In genomic region chr16:53414381-53414780, GRCh38 we compare ENCODE assay signal across 24 cellular contexts.
"Had no signal": no experiment of that assay in that cellular context is flagged by ENCODE, and none has a peak within 500 bp of the region (broad histone marks: within the 10 kb centered on the region; RNA-seq: fewer than 3 reads in every experiment).

No MANE protein-coding gene starts in this region.

- ATAC-seq: activated CD4-positive, CD25-positive, alpha-beta regulatory T cell treated with anti-CD3 and anti-CD28 coated beads, Interleukin-2, amount 50 U/mL, for 24 hours; activated CD8-positive, alpha-beta T cell treated with anti-CD3 and anti-CD28 coated beads for 36 hours; body of pancreas; SK-N-SH treated with all-trans-retinoic acid at 6 μM for 48 hours had no signal

- H3K4me1 Mint-ChIP-seq: central memory CD8-positive, alpha-beta T cell had no signal

- H3K9me3 Mint-ChIP-seq: activated CD8-positive, alpha-beta T cell treated with anti-CD3 and anti-CD28 coated beads for 36 hours had no signal

- H3K27me3 Mint-ChIP-seq: activated CD8-positive, alpha-beta T cell treated with anti-CD3 and anti-CD28 coated beads for 36 hours; activated naive CD4-positive, alpha-beta T cell treated with anti-CD3 and anti-CD28 coated beads, Interleukin-2, amount 50 U/mL, for 24 hours; central memory CD8-positive, alpha-beta T cell had no signal

- DNase-seq: activated CD4-positive, alpha-beta T cell treated with anti-CD3 and anti-CD28 coated beads for 4 hours; activated CD8-positive, alpha-beta memory T cell treated with anti-CD3 and anti-CD28 coated beads, Interleukin-2, amount 50 U/mL, for 4 hours; activated CD8-positive, alpha-beta T cell treated with anti-CD3 and anti-CD28 coated beads for 36 hours; activated effector memory CD4-positive, alpha-beta T cell treated with Interleukin-2 at 50 U/mL for 16 hours; activated naive CD4-positive, alpha-beta T cell; activated T-cell treated with anti-CD3 and anti-CD28 coated beads, Interleukin-2, amount 50 U/mL, for 1 hour; body of pancreas; NCI-H146; NCI-H187 treated with DMSO at 0.1 percent for 48 hours; NCI-H2171 treated with DMSO at 0.1 percent for 48 hours; NCI-H226; NCI-H510A; NCI-H526 treated with DMSO at 0.1 percent for 48 hours; NCI-H82; SHP77; SW 1271 had no signal

- H3K27me3 ChIP-seq: ascending aorta, body of pancreas, SJSA1 had no signal

- H3K9me3 ChIP-seq: ascending aorta, body of pancreas, SJSA1 had no signal

- H3K4me1 ChIP-seq: ascending aorta, body of pancreas, SJSA1 had no signal

- H3K27ac Mint-ChIP-seq: activated CD8-positive, alpha-beta T cell treated with anti-CD3 and anti-CD28 coated beads for 36 hours; activated naive CD4-positive, alpha-beta T cell treated with anti-CD3 and anti-CD28 coated beads, Interleukin-2, amount 50 U/mL, for 24 hours; activated T-helper 1 cell treated with anti-CD3 and anti-CD28 coated beads, Interleukin-12 subunit alpha, Interleukin-12 subunit beta, Interleukin-2, Interleukin-4 antibody, amounts not matched to agents 30 ng/mL and 10 ng/mL and 1 ng/mL, durations not matched to agents 14 hours and 24 hours and 36 hours; T-helper 1 cell treated with Interleukin-12 subunit alpha and Interleukin-12 subunit beta and Interleukin-4 antibody, amounts not matched to agents 30 μg/mL and 1 μg/mL, for 36 hours had no signal

- H3K4me3 Mint-ChIP-seq: activated CD8-positive, alpha-beta T cell treated with anti-CD3 and anti-CD28 coated beads for 36 hours; activated naive CD4-positive, alpha-beta T cell treated with anti-CD3 and anti-CD28 coated beads, Interleukin-2, amount 50 U/mL, for 24 hours; activated T-helper 1 cell treated with anti-CD3 and anti-CD28 coated beads, Interleukin-12 subunit alpha, Interleukin-12 subunit beta, Interleukin-2, Interleukin-4 antibody, amounts not matched to agents 30 ng/mL and 10 ng/mL and 1 ng/mL, durations not matched to agents 14 hours and 24 hours and 36 hours; central memory CD8-positive, alpha-beta T cell; T-helper 1 cell treated with Interleukin-12 subunit alpha and Interleukin-12 subunit beta and Interleukin-4 antibody, amounts not matched to agents 30 μg/mL and 1 μg/mL, for 36 hours had no signal

- H3K36me3 ChIP-seq: ascending aorta, SJSA1 had no signal

- H3K4me3 ChIP-seq: ascending aorta, body of pancreas, SJSA1 had no signal

- H3K27ac ChIP-seq: ascending aorta, body of pancreas, SJSA1 had no signal
